In genomic region chr14:55071051-55071450, GRCh38 we compare ENCODE assay signal across 13 cellular contexts. TPM values are rescaled to one million over a fixed set of nuclear protein-coding genes. Genes with fewer than 3 reads are reported as not detected.
DNase-seq lines count a peak whose midpoint lies in the region; ATAC-seq, FAIRE-seq and TF ChIP-seq lines count a peak whose summit lies in the region.
"Had no signal": no experiment of that assay in that cellular context is flagged by ENCODE, and none has a peak within 500 bp of the region (broad histone marks: within the 10 kb centered on the region; RNA-seq: fewer than 3 reads in every experiment).

No MANE protein-coding gene starts in this region.

- no peak for TF ChIP-seq POLR2A in heart left ventricle (IDR thresholded peaks at IDR 0.05)
- no peak for TF ChIP-seq POLR2A in gastroesophageal sphincter (IDR thresholded peaks at IDR 0.05)
- TF ChIP-seq POLR2A in H54 (IDR thresholded peaks at IDR 0.05; ENCODE audit: low read depth, low read length) = no peak

- H3K36me3 ChIP-seq in heart left ventricle (peaks cover 0 to 18% (median 12%) of the 10 kb centered on the region in 9 donors), gastroesophageal sphincter (no peaks in the 10 kb centered on the region)

- peak overlapping the region in 9 of 12 donors; percentile 44 to 79 (median 58) for H3K27ac ChIP-seq in heart left ventricle
- H3K27ac ChIP-seq in gastroesophageal sphincter = peak overlapping the region; percentile 47 to 86 (median 84)

- TF ChIP-seq EP300 in gastroesophageal sphincter (IDR thresholded peaks at IDR 0.05) = no peak

- TF ChIP-seq CTCF in heart left ventricle (IDR thresholded peaks at IDR 0.05) (no peak), gastroesophageal sphincter (IDR thresholded peaks at IDR 0.05) (no peak)

- no peaks in the 10 kb centered on the region for H3K27me3 ChIP-seq in heart left ventricle
- H3K27me3 ChIP-seq in gastroesophageal sphincter = no peaks in the 10 kb centered on the region
- H3K27me3 ChIP-seq: BE2C, hepatocyte had no signal

- H3K4me1 ChIP-seq in heart left ventricle = peaks cover 0 to 45% (median 21%) of the 10 kb centered on the region in 12 donors
- peaks cover 5 to 54% (median 6%) of the 10 kb centered on the region in 3 donors for H3K4me1 ChIP-seq in gastroesophageal sphincter
- H3K4me1 ChIP-seq: BE2C had no signal

- peak overlapping the region; percentile 93 for H3K27ac Mint-ChIP-seq in activated T-helper 17 cell treated with anti-CD3 and anti-CD28 coated beads, Interleukin-2, amount 50 U/mL, for 72 hours
- H3K27ac Mint-ChIP-seq in stimulated activated naive B cell treated with anti-CD40 and anti-IgM and Interleukin-4, amounts not matched to agents 10 μg/mL and 1 μg/mL and 100 μg/mL, for 72 hours = peak overlapping the region; percentile 97

- H3K9me3 Mint-ChIP-seq in activated T-helper 17 cell treated with anti-CD3 and anti-CD28 coated beads, Interleukin-2, amount 50 U/mL, for 72 hours = no peaks in the 10 kb centered on the region
- H3K9me3 Mint-ChIP-seq in stimulated activated naive B cell treated with anti-CD40 and anti-IgM and Interleukin-4, amounts not matched to agents 10 μg/mL and 1 μg/mL and 100 μg/mL, for 72 hours = no peaks in the 10 kb centered on the region
- H3K9me3 Mint-ChIP-seq: neural crest cell had no signal

- H3K27me3 Mint-ChIP-seq in activated T-helper 17 cell treated with anti-CD3 and anti-CD28 coated beads, Interleukin-2, amount 50 U/mL, for 72 hours = no peaks in the 10 kb centered on the region
- H3K27me3 Mint-ChIP-seq in stimulated activated naive B cell treated with anti-CD40 and anti-IgM and Interleukin-4, amounts not matched to agents 10 μg/mL and 1 μg/mL and 100 μg/mL, for 72 hours = no peaks in the 10 kb centered on the region

- H3K9me3 ChIP-seq in heart left ventricle (no peaks in the 10 kb centered on the region), gastroesophageal sphincter (no peaks in the 10 kb centered on the region)
- H3K9me3 ChIP-seq: BE2C had no signal

- H3K4me1 Mint-ChIP-seq in activated T-helper 17 cell treated with anti-CD3 and anti-CD28 coated beads, Interleukin-2, amount 50 U/mL, for 72 hours = peaks cover 34% of the 10 kb centered on the region
- peaks cover 42 to 59% of the 10 kb centered on the region in 2 donors for H3K4me1 Mint-ChIP-seq in stimulated activated naive B cell treated with anti-CD40 and anti-IgM and Interleukin-4, amounts not matched to agents 10 μg/mL and 1 μg/mL and 100 μg/mL, for 72 hours

- peaks cover 24% of the 10 kb centered on the region for H3K36me3 Mint-ChIP-seq in activated T-helper 17 cell treated with anti-CD3 and anti-CD28 coated beads, Interleukin-2, amount 50 U/mL, for 72 hours (ENCODE audit: low read depth)
- H3K36me3 Mint-ChIP-seq in stimulated activated naive B cell treated with anti-CD40 and anti-IgM and Interleukin-4, amounts not matched to agents 10 μg/mL and 1 μg/mL and 100 μg/mL, for 72 hours = peaks cover 19 to 38% of the 10 kb centered on the region in 2 donors

- WGBS in heart left ventricle, 4 donors = 60 to 71% (median 68%) methylated on average over 5 of the region's 5 CpGs
- 25 to 46% methylated on average over 5 of the region's 5 CpGs for WGBS in gastroesophageal sphincter (ENCODE audit: low coverage in 1 of 2), 2 donors

- intact Hi-C loops in heart left ventricle (cut with DNase I) (no loop called here), cardiac septum (cut with DNase I) (no loop called here)

- DNase-seq in heart left ventricle (no peak), cardiac septum (ENCODE audit: low spot score) (no peak), H54 (ENCODE audit: insufficient read length, low spot score) (no peak), islet precursor cell (no peak)
- DNase-seq in stimulated activated naive B cell treated with anti-CD40 and anti-IgM and Interleukin-4, amounts not matched to agents 10 μg/mL and 1 μg/mL and 100 μg/mL, for 72 hours = no peak
- DNase-seq: BE2C, NCI-H345 had no signal

- no peak overlapping the region for H3K4me3 ChIP-seq in heart left ventricle
- no peak overlapping the region for H3K4me3 ChIP-seq in gastroesophageal sphincter
- H3K4me3 ChIP-seq: hepatocyte had no signal

- H3K4me3 Mint-ChIP-seq in activated T-helper 17 cell treated with anti-CD3 and anti-CD28 coated beads, Interleukin-2, amount 50 U/mL, for 72 hours = peak overlapping the region; percentile 37
- peak overlapping the region; percentile 68 to 72 for H3K4me3 Mint-ChIP-seq in stimulated activated naive B cell treated with anti-CD40 and anti-IgM and Interleukin-4, amounts not matched to agents 10 μg/mL and 1 μg/mL and 100 μg/mL, for 72 hours

- ATAC-seq in heart left ventricle = no peak
- ATAC-seq in activated T-helper 17 cell treated with anti-CD3 and anti-CD28 coated beads, Interleukin-2, amount 50 U/mL, for 72 hours (replicated peaks) = no peak
- ATAC-seq in gastroesophageal sphincter = no peak
- no peak for ATAC-seq in stimulated activated naive B cell treated with anti-CD40 and anti-IgM and Interleukin-4, amounts not matched to agents 10 μg/mL and 1 μg/mL and 100 μg/mL, for 72 hours (replicated peaks)
- no peak for ATAC-seq in HG02970 (IDR thresholded peaks at IDR 0.05; ENCODE audit: low FRiP score, unreplicated experiment)

- no peak for FAIRE-seq in H54 (lab: Jason Lieb, UNC)
- FAIRE-seq: colon had no signal

RNA-seq across cellular contexts. Expression of gene MAPK1IP1L, which starts 19.6 kb away (rescaled TPM):
- total RNA-seq in heart left ventricle = 100 to 1,000 TPM in 2 of 9 donors, 10 to 100 TPM in 7; 58.9 to 159 (median 80.1) TPM
- 10 to 100 TPM; 23.8 to 66.7 TPM for polyA plus RNA-seq in heart left ventricle
- total RNA-seq in cardiac septum = 75.2 TPM
- 100 to 1,000 TPM; 106 to 114 TPM for total RNA-seq in activated T-helper 17 cell treated with anti-CD3 and anti-CD28 coated beads, Interleukin-2, amount 50 U/mL, for 72 hours
- 10 to 100 TPM; 65.5 to 92.3 (median 73.5) TPM for total RNA-seq in gastroesophageal sphincter

RNA-seq across cellular contexts. Expression of gene SOCS4, which starts 44.0 kb away (rescaled TPM):
- 10 to 100 TPM in 8 of 9 donors, 1 to 10 TPM in 1; 8.9 to 20.7 (median 15.6) TPM for total RNA-seq in heart left ventricle
- polyA plus RNA-seq in heart left ventricle = 1 to 10 TPM; 3.7 to 8.0 TPM
- total RNA-seq in cardiac septum = 19.8 TPM
- 10 to 100 TPM; 17.5 to 36.5 TPM for total RNA-seq in activated T-helper 17 cell treated with anti-CD3 and anti-CD28 coated beads, Interleukin-2, amount 50 U/mL, for 72 hours
- 10 to 100 TPM; 25.4 to 45.0 (median 37.9) TPM for total RNA-seq in gastroesophageal sphincter

RNA-seq across cellular contexts. Expression of gene WDHD1, which starts 44.2 kb away (rescaled TPM):
- total RNA-seq in heart left ventricle (1 to 10 TPM in 8 of 9 donors, under 1 TPM in 1; 0.44 to 3.5 (median 2.2) TPM), cardiac septum (1.8 TPM), gastroesophageal sphincter (1 to 10 TPM in 2 of 4 donors, under 1 TPM in 2; 0.47 to 5.3 (median 2.2) TPM)
- 1 to 10 TPM in 1 of 2 donors, under 1 TPM in 1; 0.42 to 1.4 TPM for polyA plus RNA-seq in heart left ventricle
- 10 to 100 TPM; 39.9 to 60.0 TPM for total RNA-seq in activated T-helper 17 cell treated with anti-CD3 and anti-CD28 coated beads, Interleukin-2, amount 50 U/mL, for 72 hours

RNA-seq across cellular contexts. Expression of gene LGALS3, which starts 58.0 kb away (rescaled TPM):
- total RNA-seq in heart left ventricle (100 to 1,000 TPM; 143 to 372 (median 197) TPM), cardiac septum (129 TPM), gastroesophageal sphincter (100 to 1,000 TPM; 253 to 467 (median 361) TPM)
- 100 to 1,000 TPM; 272 to 311 TPM for polyA plus RNA-seq in heart left ventricle
- total RNA-seq in activated T-helper 17 cell treated with anti-CD3 and anti-CD28 coated beads, Interleukin-2, amount 50 U/mL, for 72 hours = 100 to 1,000 TPM in 1 of 2 donors, 10 to 100 TPM in 1; 63.4 to 258 TPM

Comparison
In these comparisons a context has a peak if more than half of its experiments do, and no peak if none do; other contexts are left out.
1. RNA of gene WDHD1, which starts 44.2 kb away (total RNA-seq): 39.9 to 60.0 TPM in activated T-helper 17 cell treated with anti-CD3 and anti-CD28 coated beads, Interleukin-2, amount 50 U/mL, for 72 hours; 0.47 to 5.3 TPM in gastroesophageal sphincter, 0.44 to 3.5 TPM in heart left ventricle and 1.8 TPM in cardiac septum (single experiment); every median in the first group is over 4 times any median in the second.